In genomic region chr16:996672-997071, GRCh38 we compare ENCODE assay signal across 20 cellular contexts. TPM values are rescaled to one million over a fixed set of nuclear protein-coding genes. Genes with fewer than 3 reads are reported as not detected.
DNase-seq lines count a peak whose midpoint lies in the region; ATAC-seq and TF ChIP-seq lines count a peak whose summit lies in the region.
"Had no signal": no experiment of that assay in that cellular context is flagged by ENCODE, and none has a peak within 500 bp of the region (broad histone marks: within the 10 kb centered on the region; RNA-seq: fewer than 3 reads in every experiment).

No MANE protein-coding gene starts in this region.

- H3K27ac Mint-ChIP-seq in CD8-positive, alpha-beta T cell, result peak overlapping the region; percentile 96
- peak overlapping the region; percentile 25 for H3K27ac Mint-ChIP-seq in activated naive CD8-positive, alpha-beta T cell treated with anti-CD3 and anti-CD28 coated beads for 36 hours
- H3K27ac Mint-ChIP-seq in neural crest cell (ENCODE audit: unreplicated experiment), result peak overlapping the region; percentile 6

- H3K4me3 ChIP-seq in CD8-positive, alpha-beta T cell (ENCODE audit: low read depth, low read length), result peak overlapping the region; percentile 86
- H3K4me3 ChIP-seq in PC-9, result no peak overlapping the region
- H3K4me3 ChIP-seq: GM23248 had no signal

- H3K27me3 ChIP-seq in CD8-positive, alpha-beta T cell (ENCODE audit: insufficient read depth, low read length), result no peaks in the 10 kb centered on the region
- peaks cover 66% of the 10 kb centered on the region for H3K27me3 ChIP-seq in PC-9 (ENCODE audit: insufficient read depth, low read depth)

- no peaks in the 10 kb centered on the region for H3K27me3 Mint-ChIP-seq in CD8-positive, alpha-beta T cell (ENCODE audit: low read depth)
- H3K27me3 Mint-ChIP-seq in activated naive CD8-positive, alpha-beta T cell treated with anti-CD3 and anti-CD28 coated beads for 36 hours, result peaks cover 4% of the 10 kb centered on the region
- peaks cover 23% of the 10 kb centered on the region for H3K27me3 Mint-ChIP-seq in neural crest cell (ENCODE audit: low read depth)

- no peak overlapping the region for H2AFZ ChIP-seq in PC-9
- H2AFZ ChIP-seq: GM23248 had no signal

- H3K36me3 Mint-ChIP-seq in CD8-positive, alpha-beta T cell, result peaks cover 4% of the 10 kb centered on the region
- H3K36me3 Mint-ChIP-seq in activated naive CD8-positive, alpha-beta T cell treated with anti-CD3 and anti-CD28 coated beads for 36 hours, result peaks cover 6% of the 10 kb centered on the region
- H3K36me3 Mint-ChIP-seq in neural crest cell (ENCODE audit: low read depth), result no peaks in the 10 kb centered on the region

- no peaks in the 10 kb centered on the region for H3K9me2 ChIP-seq in PC-9 (ENCODE audit: insufficient read depth)

- no peaks in the 10 kb centered on the region for H3K36me3 ChIP-seq in CD8-positive, alpha-beta T cell (ENCODE audit: insufficient read depth, low read length)
- no peaks in the 10 kb centered on the region for H3K36me3 ChIP-seq in PC-9 (ENCODE audit: low read depth)
- H3K36me3 ChIP-seq: BE2C, gastrocnemius medialis, left lung had no signal

- peaks cover 40% of the 10 kb centered on the region for H3K4me1 ChIP-seq in CD8-positive, alpha-beta T cell (ENCODE audit: insufficient read depth, low read length)
- H3K4me1 ChIP-seq in PC-9 (replicated peaks; ENCODE audit: insufficient read depth), result peaks cover 15% of the 10 kb centered on the region
- H3K4me1 ChIP-seq: BE2C, gastrocnemius medialis, left lung had no signal

- peak overlapping the region; percentile 82 for H3K4me2 ChIP-seq in PC-9

- peak overlapping the region; percentile 80 for H3K27ac ChIP-seq in CD8-positive, alpha-beta T cell (ENCODE audit: low read depth, low read length)
- no peak overlapping the region for H3K27ac ChIP-seq in PC-9
- H3K27ac ChIP-seq: gastrocnemius medialis, GM23248, left lung, tibial artery had no signal

- ATAC-seq in CD8-positive, alpha-beta T cell, result peak; percentile 65
- ATAC-seq in HG02870 (IDR thresholded peaks at IDR 0.05; ENCODE audit: unreplicated experiment), result no peak

- H3K4me3 Mint-ChIP-seq in CD8-positive, alpha-beta T cell, result peak overlapping the region; percentile 82
- H3K4me3 Mint-ChIP-seq in activated naive CD8-positive, alpha-beta T cell treated with anti-CD3 and anti-CD28 coated beads for 36 hours, result peak overlapping the region; percentile 48
- peak overlapping the region; percentile 39 for H3K4me3 Mint-ChIP-seq in neural crest cell

- DNase-seq in CD8-positive, alpha-beta T cell, result peak in 2 of 7 experiments; percentile 32 to 51
- DNase-seq in PC-9, result no peak
- no peak for DNase-seq in activated naive CD8-positive, alpha-beta T cell treated with anti-CD3 and anti-CD28 coated beads for 36 hours
- no peak for DNase-seq in neural crest cell (ENCODE audit: low read depth, low spot score)
- DNase-seq in Ammon's horn (ENCODE audit: low spot score), result no peak
- DNase-seq in hypothalamus (lab: John Stamatoyannopoulos, UW), result no peak
- DNase-seq: activated CD4-positive, CD25-positive, alpha-beta regulatory T cell treated with anti-CD3 and anti-CD28 coated beads, Interleukin-2, amount 50 U/mL, for 72 hours; activated gamma-delta T cell; BE2C; cortex of kidney; erythroblast; gastrocnemius medialis; left lung; MM.1S; NCI-H187; SHP77; T-helper 9 cell; tibial artery had no signal

- peaks cover 10% of the 10 kb centered on the region for H3K9me3 ChIP-seq in CD8-positive, alpha-beta T cell (ENCODE audit: low read length)
- H3K9me3 ChIP-seq in PC-9 (ENCODE audit: insufficient read depth, low read depth), result no peaks in the 10 kb centered on the region

- H3K9me3 Mint-ChIP-seq in CD8-positive, alpha-beta T cell, result no peaks in the 10 kb centered on the region
- peaks cover 14% of the 10 kb centered on the region for H3K9me3 Mint-ChIP-seq in activated naive CD8-positive, alpha-beta T cell treated with anti-CD3 and anti-CD28 coated beads for 36 hours
- H3K9me3 Mint-ChIP-seq in neural crest cell, result no peaks in the 10 kb centered on the region

- H3K79me2 ChIP-seq in PC-9 (ENCODE audit: low read depth), result no peaks in the 10 kb centered on the region

- BruUV-seq in PC-9 (replicated peaks; lab: Mats Ljungman, UMichigan), result no TSS peak

- H3K4me1 Mint-ChIP-seq in CD8-positive, alpha-beta T cell (ENCODE audit: low read depth), result peaks cover 33% of the 10 kb centered on the region
- H3K4me1 Mint-ChIP-seq in activated naive CD8-positive, alpha-beta T cell treated with anti-CD3 and anti-CD28 coated beads for 36 hours, result peaks cover 26% of the 10 kb centered on the region
- H3K4me1 Mint-ChIP-seq in neural crest cell, result peaks cover 17% of the 10 kb centered on the region

- H3F3A ChIP-seq in PC-9 (ENCODE audit: insufficient read depth, low read depth), result peaks cover 5% of the 10 kb centered on the region; the same call in 1 of the 2 replicates

- H4K20me1 ChIP-seq in PC-9 (ENCODE audit: insufficient read depth), result no peaks in the 10 kb centered on the region

- intact Hi-C loops in CD8-positive, alpha-beta T cell (cut with DNase I, micrococcal nuclease), result loop anchor here (1.0 kb wide), 1 partner anchor 15 kb away; the partner anchor contains the start of gene SOX8 (in 2 of the 2)
- intact Hi-C loops in PC-9 (cut with micrococcal nuclease; ENCODE audit: unreplicated experiment), result no loop called here

- CTCF ChIA-PET in CD8-positive, alpha-beta T cell (lab: Charles Lee), result interaction anchor here (0.7 to 2.3 kb wide), 3 partner anchors 14 to 90 kb away, joined by 3 to 7 read pairs (median 6); partner anchors contain the start of gene SOX8
- CTCF ChIA-PET in PC-9 (lab: Charles Lee), result interaction anchor here (0.6 kb wide), 1 partner anchor 11 kb away, joined by 3 read pairs; no protein-coding TSS in a partner anchor

- POLR2A ChIA-PET in CD8-positive, alpha-beta T cell (lab: Charles Lee), result interaction anchor here (10.3 kb wide), 1 partner anchor 15 kb away, joined by 77 read pairs; the partner anchor contains the start of gene SOX8
- POLR2A ChIA-PET in PC-9 (lab: Charles Lee; ENCODE audit: unreplicated experiment), result no interaction called here

- TF ChIP-seq CTCF in CD8-positive, alpha-beta T cell (IDR thresholded peaks at IDR 0.05), result no peak
- no peak for TF ChIP-seq CTCF in PC-9 (conservative IDR thresholded peaks at IDR 0.05)
- TF ChIP-seq CTCF in neural crest cell (conservative IDR thresholded peaks at IDR 0.05), result no peak

RNA-seq across cellular contexts. Expression of gene SOX8, which starts 15.1 kb away (rescaled TPM):
- 1 to 10 TPM; 1.1 to 1.4 TPM for total RNA-seq in CD8-positive, alpha-beta T cell
- not detected in 2 replicates for total RNA-seq in PC-9 (2021)
- under 1 TPM; 0.42 to 0.58 TPM for total RNA-seq in activated naive CD8-positive, alpha-beta T cell treated with anti-CD3 and anti-CD28 coated beads for 36 hours
- 19.4 and 19.8 TPM in 2 replicates for total RNA-seq in neural crest cell

RNA-seq across cellular contexts. Expression of gene LMF1, which starts 25.9 kb away (rescaled TPM):
- total RNA-seq in CD8-positive, alpha-beta T cell, result 10 to 100 TPM; 18.2 to 20.1 TPM
- total RNA-seq in PC-9 (2021), result 31.3 and 35.6 TPM in 2 replicates
- total RNA-seq in activated naive CD8-positive, alpha-beta T cell treated with anti-CD3 and anti-CD28 coated beads for 36 hours, result 1 to 10 TPM; 7.0 to 8.1 TPM
- 16.0 and 19.4 TPM in 2 replicates for total RNA-seq in neural crest cell

Comparison
In these comparisons a context has a peak if more than half of its experiments do, and no peak if none do; other contexts are left out.
1. H3K27ac Mint-ChIP-seq: peak in every context shown above with its lines; median percentile 96 in CD8-positive, alpha-beta T cell; 25 in activated naive CD8-positive, alpha-beta T cell treated with anti-CD3 and anti-CD28 coated beads for 36 hours; 6 in neural crest cell.